In genomic region chr2:71100195-71100964, GRCh38 we compare ENCODE assay signal across 8 cellular contexts. TPM values are rescaled to one million over a fixed set of nuclear protein-coding genes. Genes with fewer than 3 reads are reported as not detected.
DNase-seq lines count a peak whose midpoint lies in the region; ATAC-seq and TF ChIP-seq lines count a peak whose summit lies in the region.

No MANE protein-coding gene starts in this region.

- H3K79me2 ChIP-seq in hepatocyte, result no peaks in the 10 kb centered on the region

- DNase-seq in NCI-H446 (lab: John Stamatoyannopoulos, UW) (peak; percentile 23 to 61), NCI-H446 treated with DMSO at 0.1 percent for 48 hours (lab: John Stamatoyannopoulos, UW) (no peak), MG63 (peak; percentile 55), ascending aorta (ENCODE audit: low spot score in 2 of 2) (peak in 1 of 2 donors; percentile 70), hepatocyte (ENCODE audit: low spot score) (peak; percentile 68), spleen (no peak)

- peak; percentile 98 for ATAC-seq in SK-N-SH treated with all-trans-retinoic acid at 6 μM for 48 hours
- no peak for ATAC-seq in GM18520 (IDR thresholded peaks at IDR 0.05; ENCODE audit: unreplicated experiment)

- H3K4me3 ChIP-seq in MG63, result no peak overlapping the region
- no peak overlapping the region for H3K4me3 ChIP-seq in ascending aorta
- H3K4me3 ChIP-seq in hepatocyte, result no peak overlapping the region
- H3K4me3 ChIP-seq in spleen, result no peak overlapping the region

- H3K9me3 ChIP-seq in MG63 (no peaks in the 10 kb centered on the region), ascending aorta (no peaks in the 10 kb centered on the region), hepatocyte (ENCODE audit: low read depth) (no peaks in the 10 kb centered on the region), spleen (no peaks in the 10 kb centered on the region)

- intact Hi-C loops in ascending aorta (cut with DNase I), result no loop called here
- intact Hi-C loops in spleen (cut with DNase I; ENCODE audit: low total_unique reads), result no loop called here

- no peak overlapping the region for H3K4me2 ChIP-seq in hepatocyte

- no peaks in the 10 kb centered on the region for H4K20me1 ChIP-seq in hepatocyte (ENCODE audit: insufficient read depth, poor library complexity, severe bottlenecking)

- peak; percentile 31 to 58 (median 35) for TF ChIP-seq CTCF in ascending aorta (IDR thresholded peaks at IDR 0.05)
- peak; percentile 62 for TF ChIP-seq CTCF in hepatocyte (IDR thresholded peaks at IDR 0.05; ENCODE audit: poor library complexity)
- peak in 10 of 11 experiments; percentile 46 to 83 (median 75) for TF ChIP-seq CTCF in spleen (IDR thresholded peaks at IDR 0.05 in 8 of 11, conservative IDR thresholded peaks at IDR 0.05 in 3 of 11)

- H3K27me3 ChIP-seq in MG63 (no peaks in the 10 kb centered on the region), ascending aorta (no peaks in the 10 kb centered on the region), hepatocyte (no peaks in the 10 kb centered on the region), spleen (replicated peaks in 1 of 7) (no peaks in the 10 kb centered on the region)

- H3K36me3 ChIP-seq in MG63 (no peaks in the 10 kb centered on the region), ascending aorta (no peaks in the 10 kb centered on the region), hepatocyte (replicated peaks; ENCODE audit: insufficient read depth, low read depth) (no peaks in the 10 kb centered on the region), spleen (no peaks in the 10 kb centered on the region)

- WGBS in hepatocyte (ENCODE audit: low lambda C conversion rate, missing lambda C conversion rate), result 17% methylated on average over 3 of the region's 3 CpGs
- WGBS in spleen, 5 donors, result 8 to 12% (median 8%) methylated on average over 3 of the region's 3 CpGs

- peak overlapping the region; percentile 37 for H2AFZ ChIP-seq in hepatocyte

- no peak overlapping the region for H3K27ac ChIP-seq in ascending aorta
- no peak overlapping the region for H3K27ac ChIP-seq in hepatocyte
- H3K27ac ChIP-seq in spleen, result no peak overlapping the region

- no peaks in the 10 kb centered on the region for H3K9me2 ChIP-seq in hepatocyte (replicated peaks; ENCODE audit: insufficient read depth)

- TF ChIP-seq POLR2A in spleen (IDR thresholded peaks at IDR 0.05), result no peak

- no peaks in the 10 kb centered on the region for H3K4me1 ChIP-seq in ascending aorta
- H3K4me1 ChIP-seq in hepatocyte (ENCODE audit: insufficient read depth), result no peaks in the 10 kb centered on the region
- peaks cover 0 to 5% (median 0%) of the 10 kb centered on the region in 6 donors for H3K4me1 ChIP-seq in spleen

TF ChIP-seq in SK-N-SH treated with all-trans-retinoic acid at 6 μM for 48 hours, 23 proteins besides CTCF, POLR2A, EP300 and RAD21:
- TF ChIP-seq, protein P1, sequence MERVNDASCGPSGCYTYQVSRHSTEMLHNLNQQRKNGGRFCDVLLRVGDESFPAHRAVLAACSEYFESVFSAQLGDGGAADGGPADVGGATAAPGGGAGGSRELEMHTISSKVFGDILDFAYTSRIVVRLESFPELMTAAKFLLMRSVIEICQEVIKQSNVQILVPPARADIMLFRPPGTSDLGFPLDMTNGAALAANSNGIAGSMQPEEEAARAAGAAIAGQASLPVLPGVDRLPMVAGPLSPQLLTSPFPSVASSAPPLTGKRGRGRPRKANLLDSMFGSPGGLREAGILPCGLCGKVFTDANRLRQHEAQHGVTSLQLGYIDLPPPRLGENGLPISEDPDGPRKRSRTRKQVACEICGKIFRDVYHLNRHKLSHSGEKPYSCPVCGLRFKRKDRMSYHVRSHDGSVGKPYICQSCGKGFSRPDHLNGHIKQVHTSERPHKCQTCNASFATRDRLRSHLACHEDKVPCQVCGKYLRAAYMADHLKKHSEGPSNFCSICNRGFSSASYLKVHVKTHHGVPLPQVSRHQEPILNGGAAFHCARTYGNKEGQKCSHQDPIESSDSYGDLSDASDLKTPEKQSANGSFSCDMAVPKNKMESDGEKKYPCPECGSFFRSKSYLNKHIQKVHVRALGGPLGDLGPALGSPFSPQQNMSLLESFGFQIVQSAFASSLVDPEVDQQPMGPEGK (CRISPR knock-in tag; IDR thresholded peaks at IDR 0.05; ENCODE audit: borderline replicate concordance), result no peak
- TF ChIP-seq ZNF70 (CRISPR knock-in tag; IDR thresholded peaks at IDR 0.05) (no peak), ZC3H10 (CRISPR knock-in tag; IDR thresholded peaks at IDR 0.05) (no peak), CSDC2 (CRISPR knock-in tag; IDR thresholded peaks at IDR 0.05) (no peak), TOX (CRISPR knock-in tag; IDR thresholded peaks at IDR 0.05; ENCODE audit: borderline replicate concordance) (no peak), GLIS3 (CRISPR knock-in tag; IDR thresholded peaks at IDR 0.05) (no peak), ZNF565 (CRISPR knock-in tag; conservative IDR thresholded peaks at IDR 0.05; ENCODE audit: low read depth) (no peak), ISL1 (CRISPR knock-in tag; IDR thresholded peaks at IDR 0.05) (no peak), OSR1 (CRISPR knock-in tag; IDR thresholded peaks at IDR 0.05) (no peak), CSRNP3 (CRISPR knock-in tag; IDR thresholded peaks at IDR 0.05) (no peak), ZFP30 (CRISPR knock-in tag; IDR thresholded peaks at IDR 0.05) (no peak)
- TF ChIP-seq, protein P2, sequence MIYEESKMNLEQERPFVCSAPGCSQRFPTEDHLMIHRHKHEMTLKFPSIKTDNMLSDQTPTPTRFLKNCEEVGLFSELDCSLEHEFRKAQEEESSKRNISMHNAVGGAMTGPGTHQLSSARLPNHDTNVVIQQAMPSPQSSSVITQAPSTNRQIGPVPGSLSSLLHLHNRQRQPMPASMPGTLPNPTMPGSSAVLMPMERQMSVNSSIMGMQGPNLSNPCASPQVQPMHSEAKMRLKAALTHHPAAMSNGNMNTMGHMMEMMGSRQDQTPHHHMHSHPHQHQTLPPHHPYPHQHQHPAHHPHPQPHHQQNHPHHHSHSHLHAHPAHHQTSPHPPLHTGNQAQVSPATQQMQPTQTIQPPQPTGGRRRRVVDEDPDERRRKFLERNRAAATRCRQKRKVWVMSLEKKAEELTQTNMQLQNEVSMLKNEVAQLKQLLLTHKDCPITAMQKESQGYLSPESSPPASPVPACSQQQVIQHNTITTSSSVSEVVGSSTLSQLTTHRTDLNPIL (CRISPR knock-in tag; IDR thresholded peaks at IDR 0.05; ENCODE audit: low read depth), result no peak
- TF ChIP-seq, protein P3, sequence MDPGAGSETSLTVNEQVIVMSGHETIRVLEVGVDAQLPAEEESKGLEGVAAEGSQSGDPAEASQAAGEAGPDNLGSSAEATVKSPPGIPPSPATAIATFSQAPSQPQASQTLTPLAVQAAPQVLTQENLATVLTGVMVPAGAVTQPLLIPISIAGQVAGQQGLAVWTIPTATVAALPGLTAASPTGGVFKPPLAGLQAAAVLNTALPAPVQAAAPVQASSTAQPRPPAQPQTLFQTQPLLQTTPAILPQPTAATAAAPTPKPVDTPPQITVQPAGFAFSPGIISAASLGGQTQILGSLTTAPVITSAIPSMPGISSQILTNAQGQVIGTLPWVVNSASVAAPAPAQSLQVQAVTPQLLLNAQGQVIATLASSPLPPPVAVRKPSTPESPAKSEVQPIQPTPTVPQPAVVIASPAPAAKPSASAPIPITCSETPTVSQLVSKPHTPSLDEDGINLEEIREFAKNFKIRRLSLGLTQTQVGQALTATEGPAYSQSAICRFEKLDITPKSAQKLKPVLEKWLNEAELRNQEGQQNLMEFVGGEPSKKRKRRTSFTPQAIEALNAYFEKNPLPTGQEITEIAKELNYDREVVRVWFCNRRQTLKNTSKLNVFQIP (CRISPR knock-in tag; IDR thresholded peaks at IDR 0.05; ENCODE audit: borderline replicate concordance, low read depth), result no peak

RNA-seq across cellular contexts. Expression of gene MCEE, which starts 29.6 kb away (rescaled TPM):
- 13.0 and 23.9 TPM in 2 replicates for total RNA-seq in MG63 (2014; rRNA removed; shearing (Covaris generic); ENCODE audit: low replicate concordance)
- 2.0 TPM for total RNA-seq in ascending aorta
- 17.5 and 22.3 TPM in 2 replicates for total RNA-seq in hepatocyte
- 29.3 and 32.0 TPM in 2 replicates for polyA plus RNA-seq in hepatocyte
- 10 to 100 TPM; 10.4 to 18.4 (median 14.2) TPM for total RNA-seq in spleen
- 10 to 100 TPM; 15.6 to 21.8 (median 18.0) TPM for polyA plus RNA-seq in spleen

RNA-seq across cellular contexts. Expression of gene MPHOSPH10, which starts 30.1 kb away (rescaled TPM):
- 12.5 and 44.0 TPM in 2 replicates for total RNA-seq in MG63 (2014; rRNA removed; shearing (Covaris generic); ENCODE audit: low replicate concordance)
- total RNA-seq in ascending aorta (23.0 TPM), hepatocyte (17.0 and 21.6 TPM in 2 replicates), spleen (10 to 100 TPM; 20.3 to 35.2 (median 27.4) TPM)
- polyA plus RNA-seq in hepatocyte (18.8 and 25.3 TPM in 2 replicates), spleen (10 to 100 TPM; 20.8 to 23.6 (median 21.7) TPM)

RNA-seq across cellular contexts. Expression of gene NAGK, which starts 31.9 kb away (rescaled TPM):
- total RNA-seq in MG63 (2014; rRNA removed; shearing (Covaris generic); ENCODE audit: low replicate concordance), result 46.8 and 82.8 TPM in 2 replicates
- 97.4 TPM for total RNA-seq in ascending aorta
- total RNA-seq in hepatocyte, result 76.1 and 103 TPM in 2 replicates
- polyA plus RNA-seq in hepatocyte, result 123 and 127 TPM in 2 replicates
- 100 to 1,000 TPM; 123 to 306 (median 181) TPM for total RNA-seq in spleen
- polyA plus RNA-seq in spleen, result 100 to 1,000 TPM; 127 to 321 (median 266) TPM

Comparison
In these comparisons a context has a peak if more than half of its experiments do, and no peak if none do; other contexts are left out.
1. DNase-seq: peak in NCI-H446 (2 of 2), MG63 (single experiment) and hepatocyte (single experiment); none in NCI-H446 treated with DMSO at 0.1 percent for 48 hours (single experiment) and spleen (single experiment).
2. Peak in every context shown above with its lines, with median percentiles within 50 percentile points of each other: CTCF ChIP-seq.